ENCODE assay signal across 11 cellular contexts in the genomic region with DNA sequence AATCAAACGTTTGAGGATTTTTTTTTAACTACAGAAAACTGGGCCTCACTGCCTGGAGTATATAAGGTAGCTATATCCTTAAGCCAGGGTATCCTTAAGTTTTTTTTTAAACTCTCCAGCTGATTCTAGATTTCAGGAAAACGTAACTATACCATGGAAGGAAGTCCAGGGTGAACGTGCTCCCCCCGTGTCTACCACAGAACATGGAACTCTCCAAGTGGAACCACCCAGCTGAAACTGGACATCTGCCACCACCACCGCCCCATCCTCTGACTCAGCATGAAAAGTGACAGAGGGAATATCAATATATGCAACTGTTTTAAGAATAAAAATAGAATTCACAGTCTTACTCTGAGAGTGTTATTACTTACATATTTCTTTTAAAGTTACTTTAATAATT.
DNase-seq lines count a peak whose midpoint lies in the region; ATAC-seq and TF ChIP-seq lines count a peak whose summit lies in the region.
"Had no signal": no experiment of that assay in that cellular context is flagged by ENCODE, and none has a peak within 500 bp of the region (broad histone marks: within the 10 kb centered on the region; RNA-seq: fewer than 3 reads in every experiment).

No MANE protein-coding gene starts in this region.

- H3K27ac Mint-ChIP-seq in activated CD4-positive, alpha-beta T cell treated with anti-CD3 and anti-CD28 coated beads, Interleukin-2, amount 10 ng/mL, durations not matched to agents 24 days and 14 days, result no peak overlapping the region

- peaks cover 60% of the 10 kb centered on the region for H3K36me3 Mint-ChIP-seq in activated CD4-positive, alpha-beta T cell treated with anti-CD3 and anti-CD28 coated beads, Interleukin-2, amount 10 ng/mL, durations not matched to agents 24 days and 14 days (ENCODE audit: low read depth)

- H3K27ac ChIP-seq in SK-N-SH (ENCODE audit: low read depth in 2 of 2, low read length in 1 of 2) (no peak overlapping the region), right atrium auricular region (no peak overlapping the region), transverse colon (no peak overlapping the region)
- H3K27ac ChIP-seq: KMS-11 had no signal

- no peaks in the 10 kb centered on the region for H3K4me1 Mint-ChIP-seq in activated CD4-positive, alpha-beta T cell treated with anti-CD3 and anti-CD28 coated beads, Interleukin-2, amount 10 ng/mL, durations not matched to agents 24 days and 14 days

- H3K4me1 ChIP-seq in SK-N-SH (ENCODE audit: control insufficient read depth in 1 of 2, insufficient read depth in 2 of 2, low read depth in 1 of 2, low read length in 1 of 2), result peaks cover 0 to 8% of the 10 kb centered on the region in 2 experiments; a peak in 1 of 4 replicates
- H3K4me1 ChIP-seq in adipocyte (ENCODE audit: control insufficient read depth, insufficient read depth, low read length), result peaks cover 26% of the 10 kb centered on the region
- H3K4me1 ChIP-seq in right atrium auricular region, result no peaks in the 10 kb centered on the region
- peaks cover 0 to 7% (median 0%) of the 10 kb centered on the region in 4 donors for H3K4me1 ChIP-seq in transverse colon

- no peak overlapping the region for H2AFZ ChIP-seq in SK-N-SH (ENCODE audit: low read depth)

- H3K4me2 ChIP-seq in SK-N-SH, result no peak overlapping the region
- H3K4me2 ChIP-seq: KMS-11 had no signal

- in situ Hi-C loops in transverse colon (cut with MboI; ENCODE audit: low pct_ligation_motif_present in 1 of 4, low pct_unique_long_range_greater_than_20kb in 1 of 4, low sequenced_read_pairs in 3 of 4), result no loop called here

- POLR2A ChIA-PET in SK-N-SH (lab: Yijun Ruan, JAX), result no interaction called here

- no peak for TF ChIP-seq POLR2A in transverse colon (IDR thresholded peaks at IDR 0.05)

- TF ChIP-seq EP300 in SK-N-SH (IDR thresholded peaks at IDR 0.05; ENCODE audit: borderline replicate concordance in 1 of 2, low read depth in 1 of 2, low read length in 1 of 2) (no peak), transverse colon (IDR thresholded peaks at IDR 0.05; ENCODE audit: low read depth) (no peak)

- no peak for TF ChIP-seq RAD21 in SK-N-SH (IDR thresholded peaks at IDR 0.05; ENCODE audit: low read length)

- H3K27me3 ChIP-seq in SK-N-SH (ENCODE audit: insufficient read depth), result no peaks in the 10 kb centered on the region
- H3K27me3 ChIP-seq in adipocyte (replicated peaks; ENCODE audit: control insufficient read depth, insufficient read depth, low read length), result no peaks in the 10 kb centered on the region
- no peaks in the 10 kb centered on the region for H3K27me3 ChIP-seq in right atrium auricular region
- H3K27me3 ChIP-seq in transverse colon, result no peaks in the 10 kb centered on the region

- H3K27me3 Mint-ChIP-seq in activated CD4-positive, alpha-beta T cell treated with anti-CD3 and anti-CD28 coated beads, Interleukin-2, amount 10 ng/mL, durations not matched to agents 24 days and 14 days, result no peaks in the 10 kb centered on the region

- no peaks in the 10 kb centered on the region for H3F3A ChIP-seq in SK-N-SH (replicated peaks; ENCODE audit: insufficient read depth)

- no peak for TF ChIP-seq CTCF in SK-N-SH (IDR thresholded peaks at IDR 0.05)
- no peak for TF ChIP-seq CTCF in right atrium auricular region (IDR thresholded peaks at IDR 0.05)
- no peak for TF ChIP-seq CTCF in transverse colon (IDR thresholded peaks at IDR 0.05)

- H3K9ac ChIP-seq in SK-N-SH (no peak overlapping the region), adipocyte (ENCODE audit: low read length) (peak overlapping the region; percentile 44)
- H3K9ac ChIP-seq: KMS-11 had no signal

- H3K9me3 ChIP-seq in SK-N-SH (no peaks in the 10 kb centered on the region), adipocyte (ENCODE audit: control insufficient read depth, low read length) (no peaks in the 10 kb centered on the region), right atrium auricular region (no peaks in the 10 kb centered on the region), transverse colon (no peaks in the 10 kb centered on the region)

- H3K4me3 Mint-ChIP-seq in activated CD4-positive, alpha-beta T cell treated with anti-CD3 and anti-CD28 coated beads, Interleukin-2, amount 10 ng/mL, durations not matched to agents 24 days and 14 days, result no peak overlapping the region

- CTCF ChIA-PET in SK-N-SH (lab: Yijun Ruan, JAX), result interaction anchor here (0.9 kb wide), 1 partner anchor 200 kb away, joined by 4 read pairs; no protein-coding TSS in a partner anchor

- DNase-seq in SK-N-SH (no peak), adipocyte (ENCODE audit: low read depth) (no peak), right atrium auricular region (ENCODE audit: low spot score) (peak; percentile 75), transverse colon (peak; percentile 10), foreskin melanocyte (no peak)
- DNase-seq in activated CD4-positive, alpha-beta T cell treated with anti-CD3 and anti-CD28 coated beads, Interleukin-2, amount 10 ng/mL, durations not matched to agents 24 days and 14 days, result no peak
- DNase-seq: NCI-H446 treated with DMSO at 0.1 percent for 48 hours, retina had no signal

- H3K9me2 ChIP-seq in SK-N-SH, result no peaks in the 10 kb centered on the region

- intact Hi-C loops in transverse colon (cut with DNase I; ENCODE audit: low total_unique reads), result no loop called here
- intact Hi-C loops in activated CD4-positive, alpha-beta T cell treated with anti-CD3 and anti-CD28 coated beads, Interleukin-2, amount 10 ng/mL, durations not matched to agents 24 days and 14 days (cut with micrococcal nuclease), result no loop called here

- H4K20me1 ChIP-seq in SK-N-SH (ENCODE audit: insufficient read depth), result no peaks in the 10 kb centered on the region

- WGBS in SK-N-SH (ENCODE audit: low lambda C conversion rate), result 80% methylated on average over 5 of the region's 5 CpGs
- 64 to 77% methylated on average over 5 of the region's 5 CpGs for WGBS in transverse colon (ENCODE audit: low coverage in 1 of 2), 2 donors

- peak; percentile 34; the same call in 1 of the 3 replicates for ATAC-seq in SK-N-SH treated with all-trans-retinoic acid at 6 μM for 48 hours
- no peak for ATAC-seq in GM21723 (IDR thresholded peaks at IDR 0.05; ENCODE audit: unreplicated experiment)

- H3K4me3 ChIP-seq in SK-N-SH (ENCODE audit: low read depth in 2 of 2, low read length in 1 of 2) (no peak overlapping the region), adipocyte (ENCODE audit: low read length) (peak overlapping the region; percentile 26), right atrium auricular region (no peak overlapping the region), transverse colon (no peak overlapping the region)

- H3K36me3 ChIP-seq in SK-N-SH (replicated peaks in 1 of 2; ENCODE audit: control insufficient read depth in 1 of 2, insufficient read depth in 2 of 2, low read length in 1 of 2), result peaks cover 58 to 65% of the 10 kb centered on the region in 2 experiments
- H3K36me3 ChIP-seq in adipocyte (ENCODE audit: control insufficient read depth, insufficient read depth, low read length, severe bottlenecking), result peaks cover 41% of the 10 kb centered on the region
- H3K36me3 ChIP-seq in right atrium auricular region, result peaks cover 8% of the 10 kb centered on the region
- peaks cover 0 to 20% (median 0%) of the 10 kb centered on the region in 4 donors for H3K36me3 ChIP-seq in transverse colon

- peaks cover 12% of the 10 kb centered on the region for H3K9me3 Mint-ChIP-seq in activated CD4-positive, alpha-beta T cell treated with anti-CD3 and anti-CD28 coated beads, Interleukin-2, amount 10 ng/mL, durations not matched to agents 24 days and 14 days

- no peaks in the 10 kb centered on the region for H3K79me2 ChIP-seq in SK-N-SH (ENCODE audit: insufficient read depth)

TF ChIP-seq in SK-N-SH, 30 proteins besides CTCF, POLR2A, EP300 and RAD21 (continues in another document):
- no peak for TF ChIP-seq MEF2A (IDR thresholded peaks at IDR 0.05; ENCODE audit: borderline replicate concordance, low read depth)
- no peak for TF ChIP-seq TCF12 (IDR thresholded peaks at IDR 0.05)
- TF ChIP-seq REST (IDR thresholded peaks at IDR 0.05; ENCODE audit: low read depth, low read length), result no peak
- TF ChIP-seq MAX (IDR thresholded peaks at IDR 0.05; ENCODE audit: low read depth), result no peak
- TF ChIP-seq GABPA (IDR thresholded peaks at IDR 0.05; ENCODE audit: low read depth), result no peak
- no peak for TF ChIP-seq FOXM1 (IDR thresholded peaks at IDR 0.05; ENCODE audit: low read depth)
- TF ChIP-seq NFIC (IDR thresholded peaks at IDR 0.05; ENCODE audit: borderline replicate concordance), result no peak

Comparison
In these comparisons a context has a peak if more than half of its experiments do, and no peak if none do; other contexts are left out.
1. DNase-seq: peak in right atrium auricular region (single experiment) and transverse colon (single experiment); none in SK-N-SH (single experiment), adipocyte (single experiment), activated CD4-positive, alpha-beta T cell treated with anti-CD3 and anti-CD28 coated beads, Interleukin-2, amount 10 ng/mL, durations not matched to agents 24 days and 14 days (single experiment) and foreskin melanocyte (single experiment).